10 cellular contexts compared by ENCODE assay signal in genomic region chr9:124840300-124840833, GRCh38. TPM values are rescaled to one million over a fixed set of nuclear protein-coding genes. Genes with fewer than 3 reads are reported as not detected.
DNase-seq lines count a peak whose midpoint lies in the region; ATAC-seq and TF ChIP-seq lines count a peak whose summit lies in the region.
"Had no signal": no experiment of that assay in that cellular context is flagged by ENCODE, and none has a peak within 500 bp of the region (broad histone marks: within the 10 kb centered on the region; RNA-seq: fewer than 3 reads in every experiment).

No MANE protein-coding gene starts in this region.

- H3K9me3 ChIP-seq in trophoblast cell (ENCODE audit: insufficient read depth, low read depth, low read length) (no peaks in the 10 kb centered on the region), thyroid gland (no peaks in the 10 kb centered on the region)

- peak overlapping the region; percentile 19 for H2BK120ac ChIP-seq in trophoblast cell (ENCODE audit: insufficient read depth, low read length, poor library complexity)

- H3K14ac ChIP-seq in trophoblast cell (ENCODE audit: low read length) = no peak overlapping the region

- peak overlapping the region; percentile 48 for H2BK12ac ChIP-seq in trophoblast cell (ENCODE audit: low read length)

- DNase-seq in GM10248 (ENCODE audit: extremely low spot score) (no peak), NAMALWA (ENCODE audit: low spot score) (peak; percentile 44), dermis blood vessel endothelial cell (peak; percentile 47), trophoblast cell (peak in 1 of 2 donors; percentile 27), thyroid gland (no peak)
- DNase-seq: activated T-cell treated with anti-CD3 and anti-CD28 coated beads, Interleukin-2, amount 50 U/mL, for 4 hours had no signal

- H2AK5ac ChIP-seq in trophoblast cell (ENCODE audit: low read length) = peak overlapping the region; percentile 59

- CTCF ChIA-PET in GM10248 (lab: Yijun Ruan, JAX) = interaction anchor here (0.7 to 26.0 kb wide), 17 partner anchors 8 to 128 kb away, joined by 3 to 814 read pairs (median 4); partner anchors contain the start of genes NR6A1, OLFML2A and WDR38

- H4K8ac ChIP-seq in trophoblast cell (ENCODE audit: low read depth, low read length) = no peak overlapping the region

- TF ChIP-seq CTCF in GM10248 (IDR thresholded peaks at IDR 0.05; ENCODE audit: control extremely low read depth, extremely low read depth, low read depth, missing control alignments) = peak; percentile 13
- no peak for TF ChIP-seq CTCF in thyroid gland (IDR thresholded peaks at IDR 0.05)

- no peak overlapping the region for H3K4ac ChIP-seq in trophoblast cell (ENCODE audit: low read depth, low read length)

- no peak overlapping the region for H3K27ac ChIP-seq in trophoblast cell (ENCODE audit: low read depth, low read length)
- H3K27ac ChIP-seq in thyroid gland = no peak overlapping the region
- H3K27ac ChIP-seq: HL-60 had no signal

- no peak for TF ChIP-seq POLR2A in thyroid gland (IDR thresholded peaks at IDR 0.05)

- peak overlapping the region; percentile 38 for H4K91ac ChIP-seq in trophoblast cell (ENCODE audit: low read depth, low read length)

- H3K79me2 ChIP-seq in trophoblast cell (ENCODE audit: control insufficient read depth, insufficient read depth, low read length, poor library complexity) = peaks cover 2% of the 10 kb centered on the region

- no peak overlapping the region for H3K9ac ChIP-seq in trophoblast cell (ENCODE audit: low read length)

- no peak overlapping the region for H4K12ac ChIP-seq in trophoblast cell (ENCODE audit: low read depth, low read length)

- no CpG with 5 or more reads among the region's 18 CpGs for WGBS in trophoblast cell (ENCODE audit: extremely low coverage, insufficient coverage, insufficient read length)
- 73 to 88% methylated on average over 5 to 13 of the region's 18 CpGs for WGBS in thyroid gland, 2 donors

- no peak overlapping the region for H2BK5ac ChIP-seq in trophoblast cell (ENCODE audit: low read depth, low read length, poor library complexity)

- POLR2A ChIA-PET in GM10248 (lab: Yijun Ruan, JAX) = interaction anchor here (0.6 to 1.7 kb wide), 2 partner anchors 10 to 21 kb away, joined by 3 to 4 read pairs; partner anchors contain the start of genes ARPC5L and RPL35

- ATAC-seq in HG02798 (IDR thresholded peaks at IDR 0.05; ENCODE audit: poor library complexity, unreplicated experiment) (no peak), HG03442 (IDR thresholded peaks at IDR 0.05; ENCODE audit: unreplicated experiment) (no peak), HG03159 (IDR thresholded peaks at IDR 0.05; ENCODE audit: unreplicated experiment) (no peak)

- no peak overlapping the region for H3K4me3 ChIP-seq in trophoblast cell (ENCODE audit: low read depth, low read length)
- no peak overlapping the region for H3K4me3 ChIP-seq in thyroid gland (replicated peaks in 1 of 3)

- no peaks in the 10 kb centered on the region for H3K36me3 ChIP-seq in trophoblast cell (ENCODE audit: control insufficient read depth in 1 of 2, insufficient read depth in 2 of 2, low read length in 2 of 2)
- no peaks in the 10 kb centered on the region for H3K36me3 ChIP-seq in thyroid gland

- no peaks in the 10 kb centered on the region for H3K27me3 ChIP-seq in trophoblast cell (ENCODE audit: insufficient read depth, low read length)
- H3K27me3 ChIP-seq in thyroid gland = no peaks in the 10 kb centered on the region

- no peak overlapping the region for H3K4me2 ChIP-seq in trophoblast cell (ENCODE audit: low read length)

- no peak overlapping the region for H3K18ac ChIP-seq in trophoblast cell (ENCODE audit: low read length)

- H3K23ac ChIP-seq in trophoblast cell (ENCODE audit: low read length) = no peak overlapping the region

- H3K4me1 ChIP-seq in trophoblast cell (ENCODE audit: control insufficient read depth in 1 of 2, insufficient read depth in 2 of 2, low read length in 2 of 2) = peaks cover 12 to 13% of the 10 kb centered on the region in 2 experiments
- peaks cover 7 to 28% of the 10 kb centered on the region in 2 donors for H3K4me1 ChIP-seq in thyroid gland

- no peak overlapping the region for H2AFZ ChIP-seq in trophoblast cell (ENCODE audit: insufficient read depth, low read length, poor library complexity)

- H3K79me1 ChIP-seq in trophoblast cell (ENCODE audit: low read length) = peaks cover 5% of the 10 kb centered on the region

- intact Hi-C loops in thyroid gland (cut with DNase I) = no loop called here

RNA-seq across cellular contexts. Expression of gene WDR38, which starts 12.9 kb away (rescaled TPM):
- not detected in 2 replicates for total RNA-seq in dermis blood vessel endothelial cell
- polyA plus RNA-seq in trophoblast cell (2013) = 0.05 and 0.06 TPM in 2 replicates
- total RNA-seq in thyroid gland = 1 to 10 TPM in 1 of 4 donors, under 1 TPM in 2, not detected in 1; 0.33 to 1.5 (median 0.79) TPM
- total RNA-seq: activated T-cell treated with anti-CD3 and anti-CD28 coated beads, Interleukin-2, amount 50 U/mL, for 4 hours had no signal

RNA-seq across cellular contexts. Expression of gene RPL35, which starts 21.4 kb away (rescaled TPM):
- total RNA-seq in dermis blood vessel endothelial cell (1,038 and 2,144 TPM in 2 replicates), thyroid gland (1,000 to 10,000 TPM; 1,231 to 2,313 (median 2,047) TPM)
- polyA plus RNA-seq in trophoblast cell (2013) = 3,251 and 3,406 TPM in 2 replicates

RNA-seq across cellular contexts. Expression of gene ARPC5L, which starts 21.6 kb away (rescaled TPM):
- 21.1 and 22.5 TPM in 2 replicates for total RNA-seq in dermis blood vessel endothelial cell
- polyA plus RNA-seq in trophoblast cell (2013) = 60.3 and 60.7 TPM in 2 replicates
- 10 to 100 TPM; 19.8 to 29.6 (median 20.4) TPM for total RNA-seq in thyroid gland

Comparison
In these comparisons a context has a peak if more than half of its experiments do, and no peak if none do; other contexts are left out.
1. DNase-seq: peak in NAMALWA (single experiment) and dermis blood vessel endothelial cell (single experiment); none in GM10248 (single experiment) and thyroid gland (0 of 2).